1 cellular context compared by ENCODE assay signal in the genomic region with DNA sequence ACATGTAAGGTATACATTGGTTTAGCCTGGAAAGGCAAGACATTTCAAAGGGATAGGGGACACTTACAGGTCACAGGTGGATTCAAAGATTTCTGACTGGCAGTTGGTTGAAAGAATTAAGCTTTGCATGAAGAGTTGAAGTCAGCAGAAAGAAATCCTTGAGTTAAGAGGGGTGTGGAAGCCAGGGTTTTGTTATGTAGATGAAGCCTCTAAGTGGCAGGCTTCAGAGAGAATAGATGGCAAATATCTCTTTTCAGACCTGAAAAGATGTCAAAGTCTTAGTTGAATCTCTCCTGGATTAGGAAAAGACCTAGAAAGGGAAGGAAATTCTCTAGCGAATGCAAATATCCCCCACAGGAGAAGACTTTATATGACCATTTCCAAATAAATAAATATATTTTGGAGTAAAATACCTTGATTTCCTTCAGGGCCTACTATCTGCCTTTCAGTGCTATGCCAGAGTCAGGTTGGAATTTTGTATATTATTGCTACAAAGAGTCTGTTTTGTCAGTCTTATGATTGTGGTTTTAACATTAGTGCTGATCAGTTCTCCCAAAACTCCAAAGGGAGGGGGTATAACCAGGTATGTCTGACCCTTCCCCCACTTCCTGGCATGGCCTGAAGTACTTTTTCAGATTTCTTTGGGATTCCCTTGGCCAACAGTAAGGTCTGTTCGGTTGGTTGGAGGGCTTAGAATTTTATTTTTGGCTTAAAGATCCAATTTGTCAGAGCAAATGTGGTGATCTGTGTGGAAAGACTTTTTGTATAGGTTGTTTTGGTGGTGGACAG.
TF ChIP-seq lines count a peak whose summit lies in the region.

No MANE protein-coding gene starts in this region.

TF ChIP-seq in H1, 55 proteins besides CTCF, POLR2A, EP300 and RAD21:
- no peak for TF ChIP-seq YY1 (IDR thresholded peaks at IDR 0.05; ENCODE audit: low read depth, low read length)
- TF ChIP-seq, protein P1, sequence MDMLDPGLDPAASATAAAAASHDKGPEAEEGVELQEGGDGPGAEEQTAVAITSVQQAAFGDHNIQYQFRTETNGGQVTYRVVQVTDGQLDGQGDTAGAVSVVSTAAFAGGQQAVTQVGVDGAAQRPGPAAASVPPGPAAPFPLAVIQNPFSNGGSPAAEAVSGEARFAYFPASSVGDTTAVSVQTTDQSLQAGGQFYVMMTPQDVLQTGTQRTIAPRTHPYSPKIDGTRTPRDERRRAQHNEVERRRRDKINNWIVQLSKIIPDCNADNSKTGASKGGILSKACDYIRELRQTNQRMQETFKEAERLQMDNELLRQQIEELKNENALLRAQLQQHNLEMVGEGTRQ (IDR thresholded peaks at IDR 0.05; ENCODE audit: low read length), result no peak
- TF ChIP-seq TAF1 (IDR thresholded peaks at IDR 0.05; ENCODE audit: low read depth, low read length), result no peak
- TF ChIP-seq TEAD4 (IDR thresholded peaks at IDR 0.05; ENCODE audit: low read depth, low read length), result no peak
- TF ChIP-seq, protein P2, sequence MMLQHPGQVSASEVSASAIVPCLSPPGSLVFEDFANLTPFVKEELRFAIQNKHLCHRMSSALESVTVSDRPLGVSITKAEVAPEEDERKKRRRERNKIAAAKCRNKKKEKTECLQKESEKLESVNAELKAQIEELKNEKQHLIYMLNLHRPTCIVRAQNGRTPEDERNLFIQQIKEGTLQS (IDR thresholded peaks at IDR 0.05; ENCODE audit: insufficient read depth, low read depth, low read length), result no peak
- TF ChIP-seq, protein P3, sequence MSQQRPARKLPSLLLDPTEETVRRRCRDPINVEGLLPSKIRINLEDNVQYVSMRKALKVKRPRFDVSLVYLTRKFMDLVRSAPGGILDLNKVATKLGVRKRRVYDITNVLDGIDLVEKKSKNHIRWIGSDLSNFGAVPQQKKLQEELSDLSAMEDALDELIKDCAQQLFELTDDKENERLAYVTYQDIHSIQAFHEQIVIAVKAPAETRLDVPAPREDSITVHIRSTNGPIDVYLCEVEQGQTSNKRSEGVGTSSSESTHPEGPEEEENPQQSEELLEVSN (IDR thresholded peaks at IDR 0.05), result no peak
- TF ChIP-seq ZNF274 (IDR thresholded peaks at IDR 0.05; ENCODE audit: borderline replicate concordance, extremely low read depth, low read length), result no peak
- no peak for TF ChIP-seq JUN (IDR thresholded peaks at IDR 0.05; ENCODE audit: low read depth, low read length)
- peak; percentile 67; the same call in 1 of the 2 replicates for TF ChIP-seq POU5F1 (IDR thresholded peaks at IDR 0.05; ENCODE audit: low read depth, low read length)
- no peak for TF ChIP-seq RFX5 (IDR thresholded peaks at IDR 0.05; ENCODE audit: borderline replicate concordance, low read depth, low read length)
- TF ChIP-seq, protein P4, sequence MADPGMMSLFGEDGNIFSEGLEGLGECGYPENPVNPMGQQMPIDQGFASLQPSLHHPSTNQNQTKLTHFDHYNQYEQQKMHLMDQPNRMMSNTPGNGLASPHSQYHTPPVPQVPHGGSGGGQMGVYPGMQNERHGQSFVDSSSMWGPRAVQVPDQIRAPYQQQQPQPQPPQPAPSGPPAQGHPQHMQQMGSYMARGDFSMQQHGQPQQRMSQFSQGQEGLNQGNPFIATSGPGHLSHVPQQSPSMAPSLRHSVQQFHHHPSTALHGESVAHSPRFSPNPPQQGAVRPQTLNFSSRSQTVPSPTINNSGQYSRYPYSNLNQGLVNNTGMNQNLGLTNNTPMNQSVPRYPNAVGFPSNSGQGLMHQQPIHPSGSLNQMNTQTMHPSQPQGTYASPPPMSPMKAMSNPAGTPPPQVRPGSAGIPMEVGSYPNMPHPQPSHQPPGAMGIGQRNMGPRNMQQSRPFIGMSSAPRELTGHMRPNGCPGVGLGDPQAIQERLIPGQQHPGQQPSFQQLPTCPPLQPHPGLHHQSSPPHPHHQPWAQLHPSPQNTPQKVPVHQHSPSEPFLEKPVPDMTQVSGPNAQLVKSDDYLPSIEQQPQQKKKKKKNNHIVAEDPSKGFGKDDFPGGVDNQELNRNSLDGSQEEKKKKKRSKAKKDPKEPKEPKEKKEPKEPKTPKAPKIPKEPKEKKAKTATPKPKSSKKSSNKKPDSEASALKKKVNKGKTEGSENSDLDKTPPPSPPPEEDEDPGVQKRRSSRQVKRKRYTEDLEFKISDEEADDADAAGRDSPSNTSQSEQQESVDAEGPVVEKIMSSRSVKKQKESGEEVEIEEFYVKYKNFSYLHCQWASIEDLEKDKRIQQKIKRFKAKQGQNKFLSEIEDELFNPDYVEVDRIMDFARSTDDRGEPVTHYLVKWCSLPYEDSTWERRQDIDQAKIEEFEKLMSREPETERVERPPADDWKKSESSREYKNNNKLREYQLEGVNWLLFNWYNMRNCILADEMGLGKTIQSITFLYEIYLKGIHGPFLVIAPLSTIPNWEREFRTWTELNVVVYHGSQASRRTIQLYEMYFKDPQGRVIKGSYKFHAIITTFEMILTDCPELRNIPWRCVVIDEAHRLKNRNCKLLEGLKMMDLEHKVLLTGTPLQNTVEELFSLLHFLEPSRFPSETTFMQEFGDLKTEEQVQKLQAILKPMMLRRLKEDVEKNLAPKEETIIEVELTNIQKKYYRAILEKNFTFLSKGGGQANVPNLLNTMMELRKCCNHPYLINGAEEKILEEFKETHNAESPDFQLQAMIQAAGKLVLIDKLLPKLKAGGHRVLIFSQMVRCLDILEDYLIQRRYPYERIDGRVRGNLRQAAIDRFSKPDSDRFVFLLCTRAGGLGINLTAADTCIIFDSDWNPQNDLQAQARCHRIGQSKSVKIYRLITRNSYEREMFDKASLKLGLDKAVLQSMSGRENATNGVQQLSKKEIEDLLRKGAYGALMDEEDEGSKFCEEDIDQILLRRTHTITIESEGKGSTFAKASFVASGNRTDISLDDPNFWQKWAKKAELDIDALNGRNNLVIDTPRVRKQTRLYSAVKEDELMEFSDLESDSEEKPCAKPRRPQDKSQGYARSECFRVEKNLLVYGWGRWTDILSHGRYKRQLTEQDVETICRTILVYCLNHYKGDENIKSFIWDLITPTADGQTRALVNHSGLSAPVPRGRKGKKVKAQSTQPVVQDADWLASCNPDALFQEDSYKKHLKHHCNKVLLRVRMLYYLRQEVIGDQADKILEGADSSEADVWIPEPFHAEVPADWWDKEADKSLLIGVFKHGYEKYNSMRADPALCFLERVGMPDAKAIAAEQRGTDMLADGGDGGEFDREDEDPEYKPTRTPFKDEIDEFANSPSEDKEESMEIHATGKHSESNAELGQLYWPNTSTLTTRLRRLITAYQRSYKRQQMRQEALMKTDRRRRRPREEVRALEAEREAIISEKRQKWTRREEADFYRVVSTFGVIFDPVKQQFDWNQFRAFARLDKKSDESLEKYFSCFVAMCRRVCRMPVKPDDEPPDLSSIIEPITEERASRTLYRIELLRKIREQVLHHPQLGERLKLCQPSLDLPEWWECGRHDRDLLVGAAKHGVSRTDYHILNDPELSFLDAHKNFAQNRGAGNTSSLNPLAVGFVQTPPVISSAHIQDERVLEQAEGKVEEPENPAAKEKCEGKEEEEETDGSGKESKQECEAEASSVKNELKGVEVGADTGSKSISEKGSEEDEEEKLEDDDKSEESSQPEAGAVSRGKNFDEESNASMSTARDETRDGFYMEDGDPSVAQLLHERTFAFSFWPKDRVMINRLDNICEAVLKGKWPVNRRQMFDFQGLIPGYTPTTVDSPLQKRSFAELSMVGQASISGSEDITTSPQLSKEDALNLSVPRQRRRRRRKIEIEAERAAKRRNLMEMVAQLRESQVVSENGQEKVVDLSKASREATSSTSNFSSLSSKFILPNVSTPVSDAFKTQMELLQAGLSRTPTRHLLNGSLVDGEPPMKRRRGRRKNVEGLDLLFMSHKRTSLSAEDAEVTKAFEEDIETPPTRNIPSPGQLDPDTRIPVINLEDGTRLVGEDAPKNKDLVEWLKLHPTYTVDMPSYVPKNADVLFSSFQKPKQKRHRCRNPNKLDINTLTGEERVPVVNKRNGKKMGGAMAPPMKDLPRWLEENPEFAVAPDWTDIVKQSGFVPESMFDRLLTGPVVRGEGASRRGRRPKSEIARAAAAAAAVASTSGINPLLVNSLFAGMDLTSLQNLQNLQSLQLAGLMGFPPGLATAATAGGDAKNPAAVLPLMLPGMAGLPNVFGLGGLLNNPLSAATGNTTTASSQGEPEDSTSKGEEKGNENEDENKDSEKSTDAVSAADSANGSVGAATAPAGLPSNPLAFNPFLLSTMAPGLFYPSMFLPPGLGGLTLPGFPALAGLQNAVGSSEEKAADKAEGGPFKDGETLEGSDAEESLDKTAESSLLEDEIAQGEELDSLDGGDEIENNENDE (IDR thresholded peaks at IDR 0.05; ENCODE audit: insufficient replicate concordance, low read length), result peak; percentile 84
- peak; percentile 17 for TF ChIP-seq NANOG (IDR thresholded peaks at IDR 0.05; ENCODE audit: insufficient read depth, low read depth, low read length, poor library complexity, severe bottlenecking)
- no peak for TF ChIP-seq SAP30 (IDR thresholded peaks at IDR 0.05; ENCODE audit: insufficient read depth, insufficient replicate concordance, low read length)
- TF ChIP-seq SRF (IDR thresholded peaks at IDR 0.05; ENCODE audit: low read depth, low read length), result no peak
- TF ChIP-seq EGR1 (IDR thresholded peaks at IDR 0.05; ENCODE audit: borderline replicate concordance, low read depth, low read length), result no peak
- no peak for TF ChIP-seq SIRT6 (IDR thresholded peaks at IDR 0.05; ENCODE audit: low read length)
- 0 out of 2 replicates have a peak, but pooled peaks have one; percentile 11 for TF ChIP-seq JUND (IDR thresholded peaks at IDR 0.05; ENCODE audit: low read length)
- TF ChIP-seq HDAC2 (IDR thresholded peaks at IDR 0.05; ENCODE audit: borderline replicate concordance in 1 of 2, low read depth in 2 of 2, low read length in 2 of 2), result 0 out of 4 replicates have a peak, but pooled peaks of 1 of the 2 experiments have one; percentile 43
- TF ChIP-seq TCF12 (IDR thresholded peaks at IDR 0.05; ENCODE audit: low read depth, low read length), result no peak
- TF ChIP-seq, protein P5, sequence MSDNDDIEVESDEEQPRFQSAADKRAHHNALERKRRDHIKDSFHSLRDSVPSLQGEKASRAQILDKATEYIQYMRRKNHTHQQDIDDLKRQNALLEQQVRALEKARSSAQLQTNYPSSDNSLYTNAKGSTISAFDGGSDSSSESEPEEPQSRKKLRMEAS (IDR thresholded peaks at IDR 0.05), result no peak
- no peak for TF ChIP-seq CBX8 (IDR thresholded peaks at IDR 0.05; ENCODE audit: borderline replicate concordance, low read depth, low read length)
- no peak for TF ChIP-seq SUZ12 (IDR thresholded peaks at IDR 0.05; ENCODE audit: low read length)
- no peak for TF ChIP-seq FOSL1 (IDR thresholded peaks at IDR 0.05; ENCODE audit: insufficient read depth, low read depth, low read length)
- TF ChIP-seq TAF7 (optimal IDR thresholded peaks at IDR 0.05; ENCODE audit: borderline replicate concordance, low read depth, low read length), result no peak
- TF ChIP-seq SIN3A (conservative IDR thresholded peaks at IDR 0.05 in 1 of 2, IDR thresholded peaks at IDR 0.05 in 1 of 2; ENCODE audit: low read depth in 1 of 2, low read length in 2 of 2), result peak; percentile 64 to 77; a peak in 1 of 4 replicates
- no peak for TF ChIP-seq BCL11A (IDR thresholded peaks at IDR 0.05; ENCODE audit: low read depth in 2 of 2, low read length in 2 of 2)
- TF ChIP-seq BACH1 (IDR thresholded peaks at IDR 0.05; ENCODE audit: low read length), result no peak
